In the genomic region with DNA sequence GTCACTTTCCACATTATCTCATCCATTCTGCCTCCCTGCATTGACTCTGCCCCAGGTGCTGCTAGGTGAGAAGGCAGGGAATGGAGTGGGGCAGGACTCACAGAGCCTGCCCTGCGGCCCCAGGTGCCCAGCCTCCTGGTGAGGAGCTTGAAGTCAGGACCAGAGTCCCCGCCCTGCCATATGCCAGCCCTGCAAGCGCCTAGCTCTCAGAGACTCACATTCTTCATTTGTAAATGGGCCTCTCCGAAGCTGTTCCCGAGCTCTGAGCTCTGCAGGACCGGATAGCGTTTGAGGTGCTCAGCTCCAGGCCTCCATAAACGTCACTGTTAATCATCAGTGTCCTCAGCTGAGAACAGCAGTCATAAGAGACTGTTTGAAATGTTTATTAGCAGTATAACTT, we compare ENCODE assay signal across 11 cellular contexts.
DNase-seq lines count a peak whose midpoint lies in the region; ATAC-seq, FAIRE-seq and TF ChIP-seq lines count a peak whose summit lies in the region.
"Had no signal": no experiment of that assay in that cellular context is flagged by ENCODE, and none has a peak within 500 bp of the region (broad histone marks: within the 10 kb centered on the region; RNA-seq: fewer than 3 reads in every experiment).

No MANE protein-coding gene starts in this region.

- H3K27me3 ChIP-seq in NT2/D1 (ENCODE audit: insufficient read depth, insufficient read length) = no peaks in the 10 kb centered on the region
- H3K27me3 ChIP-seq in esophagus (ENCODE audit: control insufficient read depth in 1 of 2, insufficient read depth in 2 of 2, low read length in 2 of 2) = no peaks in the 10 kb centered on the region
- no peaks in the 10 kb centered on the region for H3K27me3 ChIP-seq in prostate gland (replicated peaks; ENCODE audit: insufficient read depth)
- H3K27me3 ChIP-seq in SJCRH30 = no peaks in the 10 kb centered on the region
- H3K27me3 ChIP-seq: heart left ventricle, neutrophil had no signal

- no peak for TF ChIP-seq POLR2A in prostate gland (IDR thresholded peaks at IDR 0.05)

- H3K4me1 ChIP-seq in NT2/D1 (ENCODE audit: insufficient read depth, insufficient read length) = peaks cover 31% of the 10 kb centered on the region
- H3K4me1 ChIP-seq in esophagus (ENCODE audit: control insufficient read depth in 2 of 2, insufficient read depth in 2 of 2, low read length in 1 of 2) = peaks cover 17 to 66% of the 10 kb centered on the region in 2 donors
- peaks cover 56% of the 10 kb centered on the region for H3K4me1 ChIP-seq in prostate gland (replicated peaks)
- H3K4me1 ChIP-seq in SJCRH30 = peaks cover 10% of the 10 kb centered on the region

- peak overlapping the region; percentile 78 to 92 for H3K27ac ChIP-seq in esophagus (ENCODE audit: low read depth in 2 of 2, low read length in 1 of 2)
- H3K27ac ChIP-seq in prostate gland = peak overlapping the region; percentile 93 to 96
- no peak overlapping the region for H3K27ac ChIP-seq in SJCRH30
- H3K27ac ChIP-seq: neutrophil had no signal

- FAIRE-seq in urothelium cell line (lab: Jason Lieb, UNC) = no peak

- ATAC-seq in GM21786 (IDR thresholded peaks at IDR 0.05; ENCODE audit: unreplicated experiment) = no peak
- ATAC-seq: activated naive CD8-positive, alpha-beta T cell treated with anti-CD3 and anti-CD28 coated beads, Interleukin-2, amount 50 U/mL, for 24 hours; heart left ventricle had no signal

- DNase-seq in DMS 273 treated with DMSO at 0.1 percent for 48 hours (lab: John Stamatoyannopoulos, UW) (peak; percentile 58), NT2/D1 (ENCODE audit: low read depth, low spot score) (no peak), prostate gland (ENCODE audit: low spot score) (peak; percentile 64), urothelium cell line (ENCODE audit: low spot score) (no peak), SJCRH30 (no peak)
- no peak for DNase-seq in activated naive CD4-positive, alpha-beta T cell treated with Interleukin-2 at 50 U/mL for 16 hours
- DNase-seq: activated naive CD8-positive, alpha-beta T cell treated with anti-CD3 and anti-CD28 coated beads, Interleukin-2, amount 50 U/mL, for 24 hours had no signal

- H3K36me3 ChIP-seq in NT2/D1 (ENCODE audit: insufficient read depth, insufficient read length, low read length) = peaks cover 55% of the 10 kb centered on the region
- peaks cover 0 to 23% of the 10 kb centered on the region in 2 donors for H3K36me3 ChIP-seq in esophagus (ENCODE audit: control insufficient read depth in 2 of 2, insufficient read depth in 2 of 2, low read length in 1 of 2)
- H3K36me3 ChIP-seq in prostate gland = no peaks in the 10 kb centered on the region
- H3K36me3 ChIP-seq in SJCRH30 = no peaks in the 10 kb centered on the region
- H3K36me3 ChIP-seq: neutrophil had no signal

- H3K9me3 ChIP-seq in NT2/D1 (ENCODE audit: insufficient read depth, low read length) (no peaks in the 10 kb centered on the region), esophagus (ENCODE audit: control insufficient read depth in 2 of 2, insufficient read depth in 1 of 2, low read depth in 1 of 2, low read length in 1 of 2) (no peaks in the 10 kb centered on the region), prostate gland (no peaks in the 10 kb centered on the region), SJCRH30 (replicated peaks) (no peaks in the 10 kb centered on the region)
- H3K9me3 ChIP-seq: heart left ventricle, neutrophil had no signal

- TF ChIP-seq CTCF in prostate gland (IDR thresholded peaks at IDR 0.05) = no peak

- intact Hi-C loops in prostate gland (cut with DNase I) = no loop called here

- peak overlapping the region; percentile 12 for H3K9ac ChIP-seq in NT2/D1 (ENCODE audit: insufficient read length, low read depth)

- WGBS in esophagus, 2 donors = 31 to 35% methylated on average over 8 of the region's 8 CpGs
- 11% methylated on average over 8 of the region's 8 CpGs for WGBS in prostate gland

- no peak overlapping the region for H3K4me3 ChIP-seq in NT2/D1 (ENCODE audit: insufficient read length, low read depth)
- H3K4me3 ChIP-seq in esophagus (ENCODE audit: low read depth in 1 of 2, low read length in 2 of 2) = no peak overlapping the region
- H3K4me3 ChIP-seq in prostate gland = no peak overlapping the region
- no peak overlapping the region for H3K4me3 ChIP-seq in SJCRH30
- H3K4me3 ChIP-seq: heart left ventricle had no signal

Comparison
In these comparisons a context has a peak if more than half of its experiments do, and no peak if none do; other contexts are left out.
1. DNase-seq: peak in DMS 273 treated with DMSO at 0.1 percent for 48 hours (single experiment) and prostate gland (single experiment); none in NT2/D1 (single experiment), activated naive CD4-positive, alpha-beta T cell treated with Interleukin-2 at 50 U/mL for 16 hours (single experiment), urothelium cell line (single experiment) and SJCRH30 (0 of 2).